Comparison of ENCODE assay signal across 11 cellular contexts in the genomic region with DNA sequence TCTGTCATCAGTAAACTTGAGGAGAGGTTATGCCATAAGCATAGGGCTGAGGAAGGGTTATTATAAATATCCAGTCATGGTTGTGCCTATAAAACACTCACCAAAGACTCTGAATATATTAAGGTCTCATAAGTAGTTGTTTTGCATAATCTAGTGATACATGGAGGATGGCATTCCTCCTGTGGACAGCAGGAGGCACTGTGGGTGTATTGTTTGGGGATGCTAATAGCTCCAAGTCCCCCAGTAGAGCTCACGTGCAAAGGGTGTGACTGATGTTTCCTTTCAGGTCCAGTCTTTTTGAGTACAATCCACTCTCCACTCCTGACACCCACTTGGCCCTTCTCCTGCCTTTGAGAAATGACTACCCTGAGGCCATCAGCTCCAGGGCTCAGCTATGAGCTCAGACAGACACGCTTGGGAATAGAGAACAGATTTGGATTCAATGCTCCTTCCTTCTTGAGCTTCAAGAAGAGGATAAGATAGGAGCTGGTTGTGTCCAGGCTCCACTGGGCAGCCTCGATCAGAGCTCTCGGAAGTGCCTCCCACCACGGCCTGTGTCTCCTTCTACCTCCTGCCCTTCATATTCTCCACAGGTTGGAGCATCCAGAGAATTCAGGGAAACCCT.
DNase-seq lines count a peak whose midpoint lies in the region; ATAC-seq and TF ChIP-seq lines count a peak whose summit lies in the region.
"Had no signal": no experiment of that assay in that cellular context is flagged by ENCODE, and none has a peak within 500 bp of the region (broad histone marks: within the 10 kb centered on the region; RNA-seq: fewer than 3 reads in every experiment).

No MANE protein-coding gene starts in this region.

- H3K27ac Mint-ChIP-seq in activated CD4-positive, alpha-beta T cell treated with anti-CD3 and anti-CD28 coated beads, Interleukin-2, amount 10 ng/mL, durations not matched to agents 24 days and 14 days: no peak overlapping the region
- no peak overlapping the region for H3K27ac Mint-ChIP-seq in activated T-helper 1 cell treated with anti-CD3 and anti-CD28 coated beads, Interleukin-12 subunit alpha, Interleukin-12 subunit beta, Interleukin-2, Interleukin-4 antibody, amounts not matched to agents 30 ng/mL and 10 ng/mL and 1 ng/mL, durations not matched to agents 14 hours and 24 hours and 36 hours
- H3K27ac Mint-ChIP-seq: activated naive CD8-positive, alpha-beta T cell treated with anti-CD3 and anti-CD28 coated beads, Interleukin-2, amount 10 ng/mL, durations not matched to agents 7 days and 5 days had no signal

- H2AFZ ChIP-seq in Karpas-422 (ENCODE audit: low read length): no peak overlapping the region
- no peak overlapping the region for H2AFZ ChIP-seq in osteoblast (ENCODE audit: low read length)

- intact Hi-C loops in activated CD4-positive, alpha-beta T cell treated with anti-CD3 and anti-CD28 coated beads, Interleukin-2, amount 10 ng/mL, durations not matched to agents 24 days and 14 days (cut with micrococcal nuclease): loop anchor here (5.0 kb wide), 2 partner anchors 80 to 155 kb away; no protein-coding TSS in a partner anchor
- intact Hi-C loops in activated T-helper 1 cell treated with anti-CD3 and anti-CD28 coated beads, Interleukin-12 subunit alpha, Interleukin-12 subunit beta, Interleukin-2, Interleukin-4 antibody, amounts not matched to agents 30 ng/mL and 10 ng/mL and 1 ng/mL, durations not matched to agents 14 hours and 24 hours and 36 hours (cut with micrococcal nuclease): loop anchor here (1.0 to 2.0 kb wide), 3 partner anchors 46 to 154 kb away; no protein-coding TSS in a partner anchor

- H3K27me3 ChIP-seq in Karpas-422 (ENCODE audit: low read length) (no peaks in the 10 kb centered on the region), osteoblast (ENCODE audit: insufficient read depth, low read length) (peaks cover under 1% of the 10 kb centered on the region)

- H3K79me2 ChIP-seq in Karpas-422 (ENCODE audit: low read length) (no peaks in the 10 kb centered on the region), osteoblast (ENCODE audit: insufficient read depth, low read length) (no peaks in the 10 kb centered on the region)

- no peaks in the 10 kb centered on the region for H3K36me3 Mint-ChIP-seq in activated CD4-positive, alpha-beta T cell treated with anti-CD3 and anti-CD28 coated beads, Interleukin-2, amount 10 ng/mL, durations not matched to agents 24 days and 14 days (ENCODE audit: low read depth)
- H3K36me3 Mint-ChIP-seq in activated T-helper 1 cell treated with anti-CD3 and anti-CD28 coated beads, Interleukin-12 subunit alpha, Interleukin-12 subunit beta, Interleukin-2, Interleukin-4 antibody, amounts not matched to agents 30 ng/mL and 10 ng/mL and 1 ng/mL, durations not matched to agents 14 hours and 24 hours and 36 hours (ENCODE audit: low read depth): no peaks in the 10 kb centered on the region
- H3K36me3 Mint-ChIP-seq: activated naive CD8-positive, alpha-beta T cell treated with anti-CD3 and anti-CD28 coated beads, Interleukin-2, amount 10 ng/mL, durations not matched to agents 7 days and 5 days had no signal

- no peaks in the 10 kb centered on the region for H3K9me2 ChIP-seq in Karpas-422 (replicated peaks; ENCODE audit: insufficient read depth, low read length)

- no peak overlapping the region for H3K4me3 Mint-ChIP-seq in activated CD4-positive, alpha-beta T cell treated with anti-CD3 and anti-CD28 coated beads, Interleukin-2, amount 10 ng/mL, durations not matched to agents 24 days and 14 days
- H3K4me3 Mint-ChIP-seq in activated T-helper 1 cell treated with anti-CD3 and anti-CD28 coated beads, Interleukin-12 subunit alpha, Interleukin-12 subunit beta, Interleukin-2, Interleukin-4 antibody, amounts not matched to agents 30 ng/mL and 10 ng/mL and 1 ng/mL, durations not matched to agents 14 hours and 24 hours and 36 hours: no peak overlapping the region
- H3K4me3 Mint-ChIP-seq: activated naive CD8-positive, alpha-beta T cell treated with anti-CD3 and anti-CD28 coated beads, Interleukin-2, amount 10 ng/mL, durations not matched to agents 7 days and 5 days had no signal

- H3K9me3 ChIP-seq in Karpas-422 (ENCODE audit: low read length) (no peaks in the 10 kb centered on the region), osteoblast (ENCODE audit: low read depth, low read length) (no peaks in the 10 kb centered on the region)

- ATAC-seq in GM21737 (IDR thresholded peaks at IDR 0.05; ENCODE audit: unreplicated experiment): no peak

- peaks cover 2% of the 10 kb centered on the region for H3K4me1 Mint-ChIP-seq in activated CD4-positive, alpha-beta T cell treated with anti-CD3 and anti-CD28 coated beads, Interleukin-2, amount 10 ng/mL, durations not matched to agents 24 days and 14 days
- H3K4me1 Mint-ChIP-seq in activated T-helper 1 cell treated with anti-CD3 and anti-CD28 coated beads, Interleukin-12 subunit alpha, Interleukin-12 subunit beta, Interleukin-2, Interleukin-4 antibody, amounts not matched to agents 30 ng/mL and 10 ng/mL and 1 ng/mL, durations not matched to agents 14 hours and 24 hours and 36 hours (ENCODE audit: low read depth): no peaks in the 10 kb centered on the region
- H3K4me1 Mint-ChIP-seq: activated naive CD8-positive, alpha-beta T cell treated with anti-CD3 and anti-CD28 coated beads, Interleukin-2, amount 10 ng/mL, durations not matched to agents 7 days and 5 days had no signal

- H3K4me2 ChIP-seq in Karpas-422 (ENCODE audit: low read depth, low read length, poor library complexity, severe bottlenecking) (no peak overlapping the region), osteoblast (ENCODE audit: insufficient read depth, low read length) (no peak overlapping the region)

- H4K20me1 ChIP-seq in Karpas-422 (ENCODE audit: insufficient read depth, low read depth, low read length) (no peaks in the 10 kb centered on the region), osteoblast (ENCODE audit: insufficient read depth, low read length) (no peaks in the 10 kb centered on the region)

- H3K27ac ChIP-seq in Karpas-422 (ENCODE audit: low read length): no peak overlapping the region
- H3K27ac ChIP-seq in osteoblast (ENCODE audit: low read depth, low read length): no peak overlapping the region
- H3K27ac ChIP-seq: RWPE1 had no signal

- no peaks in the 10 kb centered on the region for H3K9me3 Mint-ChIP-seq in activated CD4-positive, alpha-beta T cell treated with anti-CD3 and anti-CD28 coated beads, Interleukin-2, amount 10 ng/mL, durations not matched to agents 24 days and 14 days
- H3K9me3 Mint-ChIP-seq in activated T-helper 1 cell treated with anti-CD3 and anti-CD28 coated beads, Interleukin-12 subunit alpha, Interleukin-12 subunit beta, Interleukin-2, Interleukin-4 antibody, amounts not matched to agents 30 ng/mL and 10 ng/mL and 1 ng/mL, durations not matched to agents 14 hours and 24 hours and 36 hours: no peaks in the 10 kb centered on the region
- H3K9me3 Mint-ChIP-seq: activated naive CD8-positive, alpha-beta T cell treated with anti-CD3 and anti-CD28 coated beads, Interleukin-2, amount 10 ng/mL, durations not matched to agents 7 days and 5 days had no signal

- H3K27me3 Mint-ChIP-seq in activated CD4-positive, alpha-beta T cell treated with anti-CD3 and anti-CD28 coated beads, Interleukin-2, amount 10 ng/mL, durations not matched to agents 24 days and 14 days: peaks cover 28% of the 10 kb centered on the region
- H3K27me3 Mint-ChIP-seq in activated T-helper 1 cell treated with anti-CD3 and anti-CD28 coated beads, Interleukin-12 subunit alpha, Interleukin-12 subunit beta, Interleukin-2, Interleukin-4 antibody, amounts not matched to agents 30 ng/mL and 10 ng/mL and 1 ng/mL, durations not matched to agents 14 hours and 24 hours and 36 hours (ENCODE audit: insufficient read depth): peaks cover 32% of the 10 kb centered on the region

- no peak overlapping the region for H3K9ac ChIP-seq in Karpas-422 (ENCODE audit: low read length)

- H3K4me3 ChIP-seq in Karpas-422 (ENCODE audit: low read length) (no peak overlapping the region), osteoblast (ENCODE audit: insufficient read depth, low read length) (no peak overlapping the region)

- H3K36me3 ChIP-seq in Karpas-422 (ENCODE audit: insufficient read depth, low read length): no peaks in the 10 kb centered on the region
- H3K36me3 ChIP-seq in osteoblast (ENCODE audit: insufficient read depth, low read length): no peaks in the 10 kb centered on the region

- DNase-seq in activated CD4-positive, alpha-beta T cell treated with anti-CD3 and anti-CD28 coated beads, Interleukin-2, amount 10 ng/mL, durations not matched to agents 24 days and 14 days: peak; percentile 85
- DNase-seq in activated CD4-positive, alpha-beta T cell treated with anti-CD3 and anti-CD28 coated beads, Interleukin-2, amount 50 U/mL, for 4 hours: no peak
- peak; percentile 89 for DNase-seq in Karpas-422
- DNase-seq in activated T-helper 1 cell treated with anti-CD3 and anti-CD28 coated beads, Interleukin-12 subunit alpha, Interleukin-12 subunit beta, Interleukin-2, Interleukin-4 antibody, amounts not matched to agents 30 ng/mL and 10 ng/mL and 1 ng/mL, durations not matched to agents 14 hours and 24 hours and 36 hours (ENCODE audit: low spot score): peak; percentile 22
- no peak for DNase-seq in osteoblast (ENCODE audit: insufficient read length, low spot score, missing footprints)
- no peak for DNase-seq in AG20443 (ENCODE audit: low spot score)
- DNase-seq in HCEC 1CT: no peak
- DNase-seq: activated naive CD8-positive, alpha-beta T cell treated with anti-CD3 and anti-CD28 coated beads, Interleukin-2, amount 10 ng/mL, durations not matched to agents 7 days and 5 days; AML-193 had no signal

- TF ChIP-seq CTCF in osteoblast (IDR thresholded peaks at IDR 0.05; ENCODE audit: extremely low read depth, low read depth, low read length): peak; percentile 35

- H3K4me1 ChIP-seq in Karpas-422 (ENCODE audit: low read length): peaks cover 17% of the 10 kb centered on the region
- H3K4me1 ChIP-seq in osteoblast (ENCODE audit: insufficient read depth, low read length): no peaks in the 10 kb centered on the region

Comparison
In these comparisons a context has a peak if more than half of its experiments do, and no peak if none do; other contexts are left out.
1. DNase-seq: peak in activated CD4-positive, alpha-beta T cell treated with anti-CD3 and anti-CD28 coated beads, Interleukin-2, amount 10 ng/mL, durations not matched to agents 24 days and 14 days (single experiment), Karpas-422 (single experiment) and activated T-helper 1 cell treated with anti-CD3 and anti-CD28 coated beads, Interleukin-12 subunit alpha, Interleukin-12 subunit beta, Interleukin-2, Interleukin-4 antibody, amounts not matched to agents 30 ng/mL and 10 ng/mL and 1 ng/mL, durations not matched to agents 14 hours and 24 hours and 36 hours (single experiment); none in activated CD4-positive, alpha-beta T cell treated with anti-CD3 and anti-CD28 coated beads, Interleukin-2, amount 50 U/mL, for 4 hours (0 of 2), osteoblast (single experiment), AG20443 (single experiment) and HCEC 1CT (single experiment).